ENCODE assay signal across 15 cellular contexts in the genomic region with DNA sequence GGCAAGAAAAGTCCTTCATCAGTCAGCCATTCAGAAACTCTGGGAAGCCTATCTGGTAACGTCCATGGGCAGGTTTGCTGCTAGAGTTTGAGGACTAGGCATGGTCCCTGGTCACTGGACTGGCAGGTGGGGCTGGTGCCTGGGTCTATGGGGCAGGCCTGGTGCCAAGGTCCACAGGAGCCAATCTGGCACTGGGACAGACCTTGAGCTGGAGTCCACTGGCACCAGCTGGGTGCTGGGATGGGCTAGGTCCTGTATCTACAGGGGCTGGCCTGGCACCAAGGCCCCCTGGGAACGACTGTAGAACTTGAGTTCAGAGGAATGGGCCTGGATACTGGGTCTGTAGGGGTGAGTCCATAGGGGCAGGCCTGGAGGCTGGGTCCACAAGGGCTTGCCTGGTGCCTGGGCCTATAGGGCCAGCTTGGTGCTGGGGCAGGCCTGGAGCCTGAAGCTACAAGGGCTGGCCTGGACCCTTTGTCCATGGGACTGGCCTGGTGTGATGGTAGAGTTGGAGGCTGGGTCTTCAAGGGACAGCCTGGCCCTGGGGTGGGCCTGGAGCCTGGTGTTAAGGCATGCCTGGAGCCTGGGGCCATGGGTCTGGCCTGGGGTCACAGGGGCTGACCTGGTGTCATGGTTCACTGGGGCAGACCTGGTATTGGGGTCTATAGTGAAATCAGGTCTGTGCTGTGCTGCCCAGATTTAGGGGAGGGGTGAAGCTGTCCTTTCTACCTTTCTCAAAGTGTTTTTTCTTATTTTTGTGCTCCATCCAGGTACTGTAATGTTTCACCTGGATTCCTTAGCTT. TPM values are rescaled to one million over a fixed set of nuclear protein-coding genes. Genes with fewer than 3 reads are reported as not detected.
DNase-seq lines count a peak whose midpoint lies in the region; ATAC-seq and TF ChIP-seq lines count a peak whose summit lies in the region.
"Had no signal": no experiment of that assay in that cellular context is flagged by ENCODE, and none has a peak within 500 bp of the region (broad histone marks: within the 10 kb centered on the region; RNA-seq: fewer than 3 reads in every experiment).

No MANE protein-coding gene starts in this region.

- peaks cover 5 to 10% of the 10 kb centered on the region in 2 donors for H3K9me3 Mint-ChIP-seq in natural killer cell

- no peak overlapping the region for H3K4me3 ChIP-seq in vagina
- H3K4me3 ChIP-seq: BLaER1, GM12878 had no signal

- no peaks in the 10 kb centered on the region for H3K27me3 ChIP-seq in vagina
- H3K27me3 ChIP-seq: BLaER1 had no signal

- H3K27me3 Mint-ChIP-seq in natural killer cell (ENCODE audit: low read depth in 2 of 2) = peaks cover 19 to 43% of the 10 kb centered on the region in 2 donors

- H3K4me1 Mint-ChIP-seq in natural killer cell = no peaks in the 10 kb centered on the region
- H3K4me1 Mint-ChIP-seq: CD4-positive, CD25-positive, alpha-beta regulatory T cell; IgD-negative memory B cell had no signal

- TF ChIP-seq CTCF in vagina (IDR thresholded peaks at IDR 0.05) = no peak
- TF ChIP-seq CTCF in natural killer cell (IDR thresholded peaks at IDR 0.05) = no peak

- ATAC-seq in left cardiac atrium = no peak
- ATAC-seq in left lobe of liver = no peak
- no peak for ATAC-seq in sciatic nerve
- ATAC-seq in natural killer cell = no peak
- no peak for ATAC-seq in HG03432 (IDR thresholded peaks at IDR 0.05; ENCODE audit: unreplicated experiment)
- ATAC-seq: GM12878 had no signal

- H3K36me3 ChIP-seq in vagina = no peaks in the 10 kb centered on the region
- H3K36me3 ChIP-seq: BLaER1 had no signal

- no peak overlapping the region for H3K27ac Mint-ChIP-seq in natural killer cell
- H3K27ac Mint-ChIP-seq: CD4-positive, CD25-positive, alpha-beta regulatory T cell; IgD-negative memory B cell had no signal

- no peak overlapping the region for H3K4me3 Mint-ChIP-seq in natural killer cell

- intact Hi-C loops in cardiac septum (cut with DNase I) = no loop called here
- intact Hi-C loops in left cardiac atrium (cut with DNase I) = no loop called here
- intact Hi-C loops in sciatic nerve (cut with DNase I) = no loop called here
- intact Hi-C loops in vagina (cut with DNase I) = no loop called here
- intact Hi-C loops in natural killer cell (cut with micrococcal nuclease) = no loop called here

- H3K4me1 ChIP-seq in vagina = no peaks in the 10 kb centered on the region
- H3K4me1 ChIP-seq: BLaER1 had no signal

- no peak for TF ChIP-seq POLR2A in vagina (IDR thresholded peaks at IDR 0.05)

- H3K36me3 Mint-ChIP-seq in natural killer cell = peaks cover 8% of the 10 kb centered on the region
- H3K36me3 Mint-ChIP-seq: CD4-positive, CD25-positive, alpha-beta regulatory T cell; IgD-negative memory B cell had no signal

- no peak overlapping the region for H3K27ac ChIP-seq in vagina
- H3K27ac ChIP-seq: BLaER1 had no signal

- peak; percentile 49 for DNase-seq in cardiac septum (ENCODE audit: low spot score)
- no peak for DNase-seq in left cardiac atrium
- peak; percentile 39 for DNase-seq in left lobe of liver (ENCODE audit: low spot score)
- peak; percentile 34 for DNase-seq in sciatic nerve (ENCODE audit: low spot score)
- peak; percentile 64 to 74 for DNase-seq in vagina (ENCODE audit: extremely low spot score in 2 of 2)
- DNase-seq in natural killer cell = no peak
- DNase-seq in H4 (ENCODE audit: low spot score) = no peak
- DNase-seq: 8988T; AML-193; CD4-positive, CD25-positive, alpha-beta regulatory T cell had no signal

- peaks cover 7% of the 10 kb centered on the region for H3K9me3 ChIP-seq in vagina

RNA-seq across cellular contexts. Expression of a gene that starts 30.5 kb away (rescaled TPM):
- total RNA-seq in cardiac septum = 0.40 TPM
- total RNA-seq in left cardiac atrium = 1 to 10 TPM; 1.0 to 1.9 TPM
- total RNA-seq in left lobe of liver = 3.9 TPM
- 37.0 TPM for total RNA-seq in sciatic nerve
- total RNA-seq in vagina = 1.7 TPM
- 1 to 10 TPM in 2 of 3 donors, under 1 TPM in 1; 0.75 to 1.5 (median 1.0) TPM for total RNA-seq in natural killer cell
- 0.16 and 0.21 TPM in 2 replicates for total RNA-seq in H4 (2014; rRNA removed; shearing (Covaris generic))
- total RNA-seq: G401 had no signal

Comparison
In these comparisons a context has a peak if more than half of its experiments do, and no peak if none do; other contexts are left out.
1. DNase-seq: peak in cardiac septum (single experiment), left lobe of liver (single experiment), sciatic nerve (single experiment) and vagina (2 of 2); none in left cardiac atrium (single experiment), natural killer cell (single experiment) and H4 (single experiment).